ENCODE assay signal across 25 cellular contexts in the genomic region with DNA sequence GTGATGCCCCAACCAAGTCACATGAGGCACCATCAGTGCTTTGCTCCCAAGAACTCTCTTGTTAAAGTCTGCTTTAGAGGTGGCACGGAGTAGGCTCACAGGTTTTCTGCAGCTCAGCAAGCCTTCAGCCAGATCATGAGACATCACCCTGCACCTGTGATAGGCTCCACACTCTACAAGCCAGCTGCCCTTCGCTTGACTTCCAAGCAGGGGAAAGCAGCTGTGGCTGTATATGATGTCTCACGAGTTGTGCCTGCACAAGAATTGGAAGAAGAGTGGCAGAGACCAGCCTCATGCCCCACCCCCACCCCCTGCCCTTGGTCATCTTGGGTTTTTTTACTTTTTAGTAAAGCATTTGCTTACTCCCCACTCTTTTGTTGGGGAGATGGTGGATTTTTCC.
"Had no signal": no experiment of that assay in that cellular context is flagged by ENCODE, and none has a peak within 500 bp of the region (broad histone marks: within the 10 kb centered on the region; RNA-seq: fewer than 3 reads in every experiment).

No MANE protein-coding gene starts in this region.

- H3K79me2 ChIP-seq: hepatocyte had no signal

- H3K9ac ChIP-seq: neural progenitor cell had no signal

- H3K27me3 ChIP-seq: heart right ventricle, hepatocyte, pancreas, spleen, tibial nerve, upper lobe of left lung, vagina had no signal

- H3K4me3 Mint-ChIP-seq: naive B cell; natural killer cell; nephron progenitor cell; neural progenitor cell; stimulated activated memory B cell treated with anti-CD40 and anti-IgM and Interleukin-4, amounts not matched to agents 10 μg/mL and 1 μg/mL and 100 μg/mL, for 72 hours; stimulated activated naive CD8-positive, alpha-beta T cell treated with anti-CD3 and anti-CD28 coated beads, Interleukin-15, amount 100 ng/mL, for 72 hours had no signal

- H3K4me1 Mint-ChIP-seq: naive B cell; nephron progenitor cell; stimulated activated memory B cell treated with anti-CD40 and anti-IgM and Interleukin-4, amounts not matched to agents 10 μg/mL and 1 μg/mL and 100 μg/mL, for 72 hours; stimulated activated naive CD8-positive, alpha-beta T cell treated with anti-CD3 and anti-CD28 coated beads, Interleukin-15, amount 100 ng/mL, for 72 hours had no signal

- H3K27ac Mint-ChIP-seq: natural killer cell; nephron progenitor cell; neural progenitor cell; stimulated activated memory B cell treated with anti-CD40 and anti-IgM and Interleukin-4, amounts not matched to agents 10 μg/mL and 1 μg/mL and 100 μg/mL, for 72 hours had no signal

- H3K27me3 Mint-ChIP-seq: naive B cell; stimulated activated memory B cell treated with anti-CD40 and anti-IgM and Interleukin-4, amounts not matched to agents 10 μg/mL and 1 μg/mL and 100 μg/mL, for 72 hours; stimulated activated naive CD8-positive, alpha-beta T cell treated with anti-CD3 and anti-CD28 coated beads, Interleukin-15, amount 100 ng/mL, for 72 hours had no signal

- H2AFZ ChIP-seq: hepatocyte, neural progenitor cell had no signal

- H3K4me2 ChIP-seq: hepatocyte, neural progenitor cell had no signal

- H3K4me1 ChIP-seq: pancreas, prostate gland, spleen, tibial nerve, upper lobe of left lung, vagina had no signal

- H3K36me3 ChIP-seq: neural progenitor cell, pancreas, prostate gland, upper lobe of left lung, vagina had no signal

- H3K9me3 ChIP-seq: heart right ventricle, left ventricle myocardium inferior, mucosa of descending colon, pancreas, prostate gland, spleen, tibial nerve, upper lobe of left lung, vagina had no signal

- H3K9me3 Mint-ChIP-seq: naive B cell; natural killer cell; nephron progenitor cell; neural progenitor cell; stimulated activated memory B cell treated with anti-CD40 and anti-IgM and Interleukin-4, amounts not matched to agents 10 μg/mL and 1 μg/mL and 100 μg/mL, for 72 hours; stimulated activated naive CD8-positive, alpha-beta T cell treated with anti-CD3 and anti-CD28 coated beads, Interleukin-15, amount 100 ng/mL, for 72 hours had no signal

- H3K36me3 Mint-ChIP-seq: naive B cell; natural killer cell; stimulated activated memory B cell treated with anti-CD40 and anti-IgM and Interleukin-4, amounts not matched to agents 10 μg/mL and 1 μg/mL and 100 μg/mL, for 72 hours had no signal

- ATAC-seq: heart right ventricle; mucosa of descending colon; natural killer cell; pancreas; sciatic nerve; stimulated activated memory B cell treated with anti-CD40 and anti-IgM and Interleukin-4, amounts not matched to agents 10 μg/mL and 1 μg/mL and 100 μg/mL, for 72 hours; stimulated activated naive CD8-positive, alpha-beta T cell treated with anti-CD3 and anti-CD28 coated beads, Interleukin-15, amount 100 ng/mL, for 72 hours had no signal

- DNase-seq: heart right ventricle; left ventricle myocardium inferior; midbrain; mucosa of descending colon; naive B cell; natural killer cell; nephron progenitor cell; pancreas; retina; right cardiac atrium; small intestine; spleen; stimulated activated CD4-positive, alpha-beta T cell treated with anti-CD3 and anti-CD28 coated beads, Interleukin-4, amount 100 ng/mL, for 24 hours; stimulated activated naive CD4-positive, alpha-beta T cell treated with Interleukin-2 at 50 U/mL for 16 hours; stimulated activated naive CD8-positive, alpha-beta T cell treated with anti-CD3 and anti-CD28 coated beads, Interleukin-15, amount 100 ng/mL, for 72 hours; substantia nigra; upper lobe of left lung had no signal

- H3K4me3 ChIP-seq: heart right ventricle, hepatocyte, left ventricle myocardium inferior, lung, mucosa of descending colon, neural progenitor cell, pancreas, prostate gland, spleen, tibial nerve, upper lobe of left lung, vagina had no signal

- H3K27ac ChIP-seq: heart right ventricle, hepatocyte, left ventricle myocardium inferior, neural progenitor cell, pancreas, prostate gland, spleen, tibial nerve, upper lobe of left lung, vagina had no signal
